Comparison of ENCODE assay signal across 1 cellular context in the genomic region with DNA sequence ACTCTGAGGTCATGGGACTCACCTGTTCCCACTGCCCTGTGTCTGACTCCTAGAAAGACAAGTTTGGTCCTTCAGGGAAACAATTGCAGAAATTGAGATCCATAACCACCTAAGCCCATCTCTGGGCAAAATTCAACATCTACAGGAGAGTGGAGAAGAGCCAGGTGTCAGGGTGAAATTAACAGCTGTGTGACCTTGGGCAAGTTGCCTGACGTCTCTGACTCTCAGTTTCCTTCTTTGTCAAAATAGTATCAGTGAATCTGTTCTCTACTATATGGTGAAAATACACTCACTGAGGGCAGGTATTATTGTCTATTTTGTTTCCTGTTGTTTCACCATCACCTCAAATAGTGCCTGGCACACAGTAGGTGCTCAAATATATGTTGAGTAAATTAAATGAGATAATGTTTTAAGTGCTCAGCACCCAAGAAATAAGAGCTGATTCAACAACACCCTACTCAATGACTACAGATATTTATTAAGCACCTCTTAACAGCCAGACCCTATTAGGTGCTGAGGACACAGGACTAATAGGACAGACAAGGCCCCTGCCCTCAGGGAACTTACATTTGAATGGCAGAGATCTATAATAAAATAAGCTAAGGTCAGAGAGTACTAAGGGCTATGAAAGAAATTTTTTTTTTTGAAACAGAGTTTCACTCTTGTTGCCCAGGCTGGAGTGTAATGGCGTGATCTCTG.
TF ChIP-seq lines count a peak whose summit lies in the region.

No MANE protein-coding gene starts in this region.

TF ChIP-seq in IMR-90, 13 proteins besides CTCF, POLR2A, EP300 and RAD21 (continued from another document):
- TF ChIP-seq, protein P1, sequence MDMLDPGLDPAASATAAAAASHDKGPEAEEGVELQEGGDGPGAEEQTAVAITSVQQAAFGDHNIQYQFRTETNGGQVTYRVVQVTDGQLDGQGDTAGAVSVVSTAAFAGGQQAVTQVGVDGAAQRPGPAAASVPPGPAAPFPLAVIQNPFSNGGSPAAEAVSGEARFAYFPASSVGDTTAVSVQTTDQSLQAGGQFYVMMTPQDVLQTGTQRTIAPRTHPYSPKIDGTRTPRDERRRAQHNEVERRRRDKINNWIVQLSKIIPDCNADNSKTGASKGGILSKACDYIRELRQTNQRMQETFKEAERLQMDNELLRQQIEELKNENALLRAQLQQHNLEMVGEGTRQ (IDR thresholded peaks at IDR 0.05; ENCODE audit: low read depth, low read length) = no peak
